Comparison of ENCODE assay signal across 1 cellular context in the genomic region with DNA sequence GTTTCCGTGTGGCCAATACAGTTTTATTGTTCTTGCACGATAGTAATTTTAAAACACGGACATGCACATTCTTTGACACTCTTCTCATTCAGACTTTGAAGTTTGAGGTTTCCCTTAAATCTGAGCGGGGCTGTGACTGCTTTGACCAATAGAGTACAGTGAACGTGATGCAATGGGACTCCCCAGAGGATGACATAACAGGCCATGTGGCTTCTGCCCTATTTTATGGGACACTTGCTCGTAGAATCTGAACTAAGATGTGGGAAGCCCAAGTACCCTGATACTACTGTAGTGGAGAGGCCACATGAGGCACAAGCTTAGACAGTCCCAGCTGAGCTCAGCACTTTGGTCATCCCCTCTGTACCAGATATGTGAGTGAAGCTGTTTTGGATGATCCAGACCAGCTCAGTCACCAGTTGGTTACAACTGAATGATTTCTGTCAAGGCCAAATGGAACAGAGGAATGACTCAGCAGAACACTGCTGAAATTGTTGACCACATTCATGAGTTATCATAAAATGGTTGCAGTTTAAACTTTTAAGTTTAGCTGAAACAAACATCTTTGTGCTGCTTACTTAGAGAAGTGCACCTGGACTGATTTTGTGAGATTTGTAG.
TF ChIP-seq lines count a peak whose summit lies in the region.

No MANE protein-coding gene starts in this region.

TF ChIP-seq in endothelial cell of umbilical vein, 7 proteins besides CTCF, POLR2A, EP300 and RAD21:
- TF ChIP-seq EZH2 (IDR thresholded peaks at IDR 0.05; ENCODE audit: borderline replicate concordance, low read depth, low read length, severe bottlenecking) (no peak), MYC (IDR thresholded peaks at IDR 0.05; ENCODE audit: low read depth, low read length) (no peak), FOS (IDR thresholded peaks at IDR 0.05; ENCODE audit: borderline replicate concordance, insufficient read depth, low read length) (no peak), JUN (IDR thresholded peaks at IDR 0.05; ENCODE audit: borderline replicate concordance, insufficient read depth, insufficient read length, low read depth) (no peak), POLR2AphosphoS5 (IDR thresholded peaks at IDR 0.05; ENCODE audit: insufficient read depth, low read depth, low read length) (no peak)
